In the genomic region with DNA sequence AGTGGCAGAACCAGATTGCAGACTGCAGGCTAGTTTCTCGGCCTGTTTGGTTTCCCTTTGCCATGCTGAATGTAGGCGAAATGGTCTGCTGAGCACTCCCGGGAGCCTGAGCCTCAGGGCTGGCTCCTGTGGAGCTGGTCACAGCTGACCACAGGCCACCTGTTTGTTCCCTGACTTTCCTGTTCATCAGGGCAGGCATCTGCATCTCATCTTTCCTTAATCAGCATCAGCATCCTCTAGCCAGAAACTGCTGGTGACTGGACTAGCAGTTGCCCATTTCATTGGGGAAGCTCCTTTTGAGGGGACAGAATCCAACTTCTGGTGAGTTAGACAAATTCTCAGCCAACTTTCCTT, we compare ENCODE assay signal across 16 cellular contexts. TPM values are rescaled to one million over a fixed set of nuclear protein-coding genes. Genes with fewer than 3 reads are reported as not detected.
DNase-seq lines count a peak whose midpoint lies in the region; ATAC-seq, FAIRE-seq and TF ChIP-seq lines count a peak whose summit lies in the region.
"Had no signal": no experiment of that assay in that cellular context is flagged by ENCODE, and none has a peak within 500 bp of the region (broad histone marks: within the 10 kb centered on the region; RNA-seq: fewer than 3 reads in every experiment).

No MANE protein-coding gene starts in this region.

- H4K8ac ChIP-seq in mesenchymal stem cell (ENCODE audit: low read length) (no peak overlapping the region), mesendoderm (ENCODE audit: low read depth, low read length) (no peak overlapping the region)

- H3K9me3 Mint-ChIP-seq in astrocyte (ENCODE audit: unreplicated experiment), result no peaks in the 10 kb centered on the region
- H3K9me3 Mint-ChIP-seq: activated T-helper 1 cell treated with anti-CD3 and anti-CD28 coated beads, Interleukin-12 subunit alpha, Interleukin-12 subunit beta, Interleukin-2, Interleukin-4 antibody, amounts not matched to agents 30 ng/mL and 10 ng/mL and 1 ng/mL, durations not matched to agents 14 hours and 24 hours and 36 hours; stimulated activated naive B cell treated with anti-CD40 and anti-IgM and Interleukin-4, amounts not matched to agents 10 μg/mL and 1 μg/mL and 100 μg/mL, for 72 hours had no signal

- ATAC-seq in HG03097 (IDR thresholded peaks at IDR 0.05; ENCODE audit: low FRiP score, unreplicated experiment) (no peak), HG03025 (IDR thresholded peaks at IDR 0.05; ENCODE audit: low FRiP score, unreplicated experiment) (no peak)
- ATAC-seq: stimulated activated naive B cell treated with anti-CD40 and anti-IgM and Interleukin-4, amounts not matched to agents 10 μg/mL and 1 μg/mL and 100 μg/mL, for 72 hours had no signal

- no peak overlapping the region for H3K9ac ChIP-seq in astrocyte (ENCODE audit: low read length)
- H3K9ac ChIP-seq in mesenchymal stem cell (ENCODE audit: low read length), result peak overlapping the region; percentile 12
- no peak overlapping the region for H3K9ac ChIP-seq in mesendoderm (ENCODE audit: low read length)

- peak overlapping the region in 1 of 2 experiments; percentile 69 for H3K18ac ChIP-seq in mesenchymal stem cell (ENCODE audit: low read depth in 1 of 2, low read length in 2 of 2)
- H3K18ac ChIP-seq in mesendoderm (ENCODE audit: low read length), result no peak overlapping the region

- peak overlapping the region in 1 of 2 experiments; percentile 89 for H2BK12ac ChIP-seq in mesenchymal stem cell (ENCODE audit: low read length in 2 of 2)

- H2AK5ac ChIP-seq in mesenchymal stem cell (ENCODE audit: low read length, severe bottlenecking) (no peak overlapping the region), mesendoderm (ENCODE audit: low read length) (no peak overlapping the region)

- H4K20me1 ChIP-seq in astrocyte (ENCODE audit: insufficient read depth, low read length), result peaks cover 3% of the 10 kb centered on the region

- H3K27ac ChIP-seq in astrocyte (ENCODE audit: low read depth, low read length) (peak overlapping the region; percentile 79), mesenchymal stem cell (ENCODE audit: low read length, poor library complexity, severe bottlenecking) (no peak overlapping the region), temporal lobe (ENCODE audit: low read depth, low read length) (peak overlapping the region; percentile 95), mesendoderm (ENCODE audit: low read depth, low read length) (no peak overlapping the region)
- H3K27ac ChIP-seq: C4-2B had no signal

- H4K91ac ChIP-seq in mesenchymal stem cell (ENCODE audit: low read length), result no peak overlapping the region

- no peak overlapping the region for H4K5ac ChIP-seq in mesendoderm (ENCODE audit: low read length)

- H3K4me2 ChIP-seq in astrocyte (ENCODE audit: low read length), result no peak overlapping the region
- no peak overlapping the region for H3K4me2 ChIP-seq in mesenchymal stem cell (ENCODE audit: low read length, poor library complexity, severe bottlenecking)
- no peak overlapping the region for H3K4me2 ChIP-seq in mesendoderm (ENCODE audit: low read length)

- H3K79me2 ChIP-seq in astrocyte (ENCODE audit: insufficient read depth, low read length) (no peaks in the 10 kb centered on the region), mesendoderm (ENCODE audit: control insufficient read depth, insufficient read depth, low read length) (no peaks in the 10 kb centered on the region)

- no peak overlapping the region for H3K23ac ChIP-seq in mesenchymal stem cell (ENCODE audit: low read length in 2 of 2)
- no peak overlapping the region for H3K23ac ChIP-seq in mesendoderm (ENCODE audit: low read length)

- H3K79me1 ChIP-seq in mesenchymal stem cell (replicated peaks; ENCODE audit: low read length, poor library complexity, severe bottlenecking) (peaks cover 2% of the 10 kb centered on the region), mesendoderm (ENCODE audit: low read length) (no peaks in the 10 kb centered on the region)

- H3K4ac ChIP-seq in mesenchymal stem cell (ENCODE audit: low read depth in 1 of 2, low read length in 2 of 2) (peak overlapping the region in 1 of 2 experiments; percentile 71), mesendoderm (ENCODE audit: low read depth, low read length) (no peak overlapping the region)

- peak overlapping the region; percentile 62 for H3K27ac Mint-ChIP-seq in astrocyte (ENCODE audit: unreplicated experiment)
- H3K27ac Mint-ChIP-seq: stimulated activated naive B cell treated with anti-CD40 and anti-IgM and Interleukin-4, amounts not matched to agents 10 μg/mL and 1 μg/mL and 100 μg/mL, for 72 hours had no signal

- DNase-seq in NCI-H146 (lab: John Stamatoyannopoulos, UW) (peak; percentile 53), astrocyte (ENCODE audit: low read depth) (no peak), mesenchymal stem cell (peak; percentile 62), SKM-1 treated with dmso at 0.1 percent for 144 hours (lab: John Stamatoyannopoulos, UW; ENCODE audit: unreplicated experiment) (no peak), mesendoderm (no peak)
- DNase-seq: GOT3; mammary epithelial cell; posterior cingulate gyrus; stimulated activated CD4-positive, alpha-beta T cell treated with anti-CD3 and anti-CD28 coated beads, Interleukin-2, amount 100 ng/mL, for 48 hours; stimulated activated naive B cell treated with anti-CD40 and anti-IgM and Interleukin-4, amounts not matched to agents 10 μg/mL and 1 μg/mL and 100 μg/mL, for 72 hours; SW 1271 had no signal

- no peak for TF ChIP-seq CTCF in astrocyte (IDR thresholded peaks at IDR 0.05; ENCODE audit: insufficient read depth, low read depth, low read length)

- peaks cover 44% of the 10 kb centered on the region for H3K4me1 Mint-ChIP-seq in astrocyte (ENCODE audit: low read depth, unreplicated experiment)
- H3K4me1 Mint-ChIP-seq: stimulated activated naive B cell treated with anti-CD40 and anti-IgM and Interleukin-4, amounts not matched to agents 10 μg/mL and 1 μg/mL and 100 μg/mL, for 72 hours had no signal

- H3K14ac ChIP-seq in mesenchymal stem cell (ENCODE audit: low read length in 2 of 2), result no peak overlapping the region

- no peak overlapping the region for H3K4me3 ChIP-seq in astrocyte (ENCODE audit: insufficient read depth, low read depth, low read length)
- H3K4me3 ChIP-seq in mesenchymal stem cell (ENCODE audit: insufficient read depth in 1 of 2, low read depth in 1 of 2, low read length in 2 of 2), result no peak overlapping the region
- no peak overlapping the region for H3K4me3 ChIP-seq in mesendoderm (ENCODE audit: low read length)

- H3K9me3 ChIP-seq in astrocyte (ENCODE audit: insufficient read depth, low read depth, low read length), result no peaks in the 10 kb centered on the region
- no peaks in the 10 kb centered on the region for H3K9me3 ChIP-seq in mesenchymal stem cell (ENCODE audit: control insufficient read depth, low read length)

- H3K4me3 Mint-ChIP-seq in astrocyte (ENCODE audit: unreplicated experiment), result no peak overlapping the region
- H3K4me3 Mint-ChIP-seq: activated T-helper 1 cell treated with anti-CD3 and anti-CD28 coated beads, Interleukin-12 subunit alpha, Interleukin-12 subunit beta, Interleukin-2, Interleukin-4 antibody, amounts not matched to agents 30 ng/mL and 10 ng/mL and 1 ng/mL, durations not matched to agents 14 hours and 24 hours and 36 hours; stimulated activated naive B cell treated with anti-CD40 and anti-IgM and Interleukin-4, amounts not matched to agents 10 μg/mL and 1 μg/mL and 100 μg/mL, for 72 hours had no signal

- no peaks in the 10 kb centered on the region for H3K27me3 ChIP-seq in astrocyte (ENCODE audit: insufficient read depth, low read length)
- peaks cover 0 to 3% of the 10 kb centered on the region in 2 experiments for H3K27me3 ChIP-seq in mesenchymal stem cell (ENCODE audit: control insufficient read depth in 1 of 2, insufficient read depth in 1 of 2, low read length in 2 of 2)
- no peaks in the 10 kb centered on the region for H3K27me3 ChIP-seq in mesendoderm (ENCODE audit: insufficient read depth, low read length, poor library complexity)

- peaks cover 17% of the 10 kb centered on the region for H3K36me3 ChIP-seq in astrocyte (ENCODE audit: insufficient read depth, low read length)
- peaks cover 5 to 23% of the 10 kb centered on the region in 2 experiments for H3K36me3 ChIP-seq in mesenchymal stem cell (ENCODE audit: control insufficient read depth in 1 of 2, insufficient read depth in 2 of 2, low read depth in 1 of 2, low read length in 2 of 2)
- no peaks in the 10 kb centered on the region for H3K36me3 ChIP-seq in mesendoderm (ENCODE audit: control insufficient read depth, insufficient read depth, low read length)

- 89% methylated on average over 3 of the region's 3 CpGs for WGBS in mesenchymal stem cell
- no CpG with 5 or more reads among the region's 3 CpGs for WGBS in mesendoderm (ENCODE audit: extremely low coverage, insufficient coverage, low lambda C conversion rate)

- H3K56ac ChIP-seq in mesendoderm (ENCODE audit: low read length), result no peak overlapping the region

- H2BK15ac ChIP-seq in mesenchymal stem cell (ENCODE audit: low read depth, poor library complexity, severe bottlenecking) (no peak overlapping the region), mesendoderm (replicated peaks; ENCODE audit: low read depth) (no peak overlapping the region)

- H3K4me1 ChIP-seq in astrocyte (ENCODE audit: insufficient read depth, low read length), result peaks cover 38% of the 10 kb centered on the region
- peaks cover 23% of the 10 kb centered on the region for H3K4me1 ChIP-seq in mesenchymal stem cell (ENCODE audit: control insufficient read depth, insufficient read depth, low read depth, low read length)
- H3K4me1 ChIP-seq in mesendoderm (ENCODE audit: control insufficient read depth, low read depth, low read length), result no peaks in the 10 kb centered on the region

- H3K27me3 Mint-ChIP-seq in astrocyte (ENCODE audit: low read depth, unreplicated experiment), result no peaks in the 10 kb centered on the region
- H3K27me3 Mint-ChIP-seq: stimulated activated naive B cell treated with anti-CD40 and anti-IgM and Interleukin-4, amounts not matched to agents 10 μg/mL and 1 μg/mL and 100 μg/mL, for 72 hours had no signal

- H2BK120ac ChIP-seq in mesenchymal stem cell (ENCODE audit: low read depth, low read length) (no peak overlapping the region), mesendoderm (ENCODE audit: low read depth, low read length) (no peak overlapping the region)

- H2AFZ ChIP-seq in astrocyte (ENCODE audit: low read depth, low read length), result no peak overlapping the region
- no peak overlapping the region for H2AFZ ChIP-seq in mesenchymal stem cell (ENCODE audit: low read depth, low read length)

- H2BK5ac ChIP-seq in mesenchymal stem cell (ENCODE audit: low read depth, low read length, poor library complexity, severe bottlenecking) (no peak overlapping the region), mesendoderm (ENCODE audit: low read length) (no peak overlapping the region)

- peaks cover 3% of the 10 kb centered on the region for H3K36me3 Mint-ChIP-seq in astrocyte (ENCODE audit: low read depth, unreplicated experiment)

- FAIRE-seq in astrocyte (lab: Jason Lieb, UNC), result no peak

RNA-seq across cellular contexts. Expression of a gene that starts 20.2 kb away (rescaled TPM):
- total RNA-seq in astrocyte, result 1.8 and 3.1 TPM in 2 replicates
- 134 TPM for polyA plus RNA-seq in mesenchymal stem cell (2013, experiment 1 of 2)
- polyA plus RNA-seq in mesenchymal stem cell (2013, experiment 2 of 2), result 133 TPM
- 10.8 TPM for total RNA-seq in temporal lobe
- 0.58 TPM for polyA plus RNA-seq in mesendoderm (2013, experiment 1 of 2)
- 0.63 TPM for polyA plus RNA-seq in mesendoderm (2013, experiment 2 of 2)
- total RNA-seq: mammary epithelial cell had no signal
- polyA plus RNA-seq: mammary epithelial cell had no signal

RNA-seq across cellular contexts. Expression of a gene that starts 41.6 kb away (rescaled TPM):
- total RNA-seq in astrocyte, result 24.8 and 30.5 TPM in 2 replicates
- polyA plus RNA-seq in mesenchymal stem cell (2013, experiment 1 of 2), result 22.0 TPM
- polyA plus RNA-seq in mesenchymal stem cell (2013, experiment 2 of 2), result 20.7 TPM
- 12.8 TPM for total RNA-seq in temporal lobe
- 14.1 TPM for polyA plus RNA-seq in mesendoderm (2013, experiment 1 of 2)
- polyA plus RNA-seq in mesendoderm (2013, experiment 2 of 2), result 14.0 TPM

Comparison
In these comparisons a context has a peak if more than half of its experiments do, and no peak if none do; other contexts are left out.
1. DNase-seq: peak in NCI-H146 (single experiment) and mesenchymal stem cell (single experiment); none in astrocyte (single experiment), SKM-1 treated with dmso at 0.1 percent for 144 hours (single experiment) and mesendoderm (single experiment).
2. H3K27ac ChIP-seq: peak in astrocyte (single experiment) and temporal lobe (single experiment); none in mesenchymal stem cell (single experiment) and mesendoderm (single experiment).